12 cellular contexts compared by ENCODE assay signal in the genomic region with DNA sequence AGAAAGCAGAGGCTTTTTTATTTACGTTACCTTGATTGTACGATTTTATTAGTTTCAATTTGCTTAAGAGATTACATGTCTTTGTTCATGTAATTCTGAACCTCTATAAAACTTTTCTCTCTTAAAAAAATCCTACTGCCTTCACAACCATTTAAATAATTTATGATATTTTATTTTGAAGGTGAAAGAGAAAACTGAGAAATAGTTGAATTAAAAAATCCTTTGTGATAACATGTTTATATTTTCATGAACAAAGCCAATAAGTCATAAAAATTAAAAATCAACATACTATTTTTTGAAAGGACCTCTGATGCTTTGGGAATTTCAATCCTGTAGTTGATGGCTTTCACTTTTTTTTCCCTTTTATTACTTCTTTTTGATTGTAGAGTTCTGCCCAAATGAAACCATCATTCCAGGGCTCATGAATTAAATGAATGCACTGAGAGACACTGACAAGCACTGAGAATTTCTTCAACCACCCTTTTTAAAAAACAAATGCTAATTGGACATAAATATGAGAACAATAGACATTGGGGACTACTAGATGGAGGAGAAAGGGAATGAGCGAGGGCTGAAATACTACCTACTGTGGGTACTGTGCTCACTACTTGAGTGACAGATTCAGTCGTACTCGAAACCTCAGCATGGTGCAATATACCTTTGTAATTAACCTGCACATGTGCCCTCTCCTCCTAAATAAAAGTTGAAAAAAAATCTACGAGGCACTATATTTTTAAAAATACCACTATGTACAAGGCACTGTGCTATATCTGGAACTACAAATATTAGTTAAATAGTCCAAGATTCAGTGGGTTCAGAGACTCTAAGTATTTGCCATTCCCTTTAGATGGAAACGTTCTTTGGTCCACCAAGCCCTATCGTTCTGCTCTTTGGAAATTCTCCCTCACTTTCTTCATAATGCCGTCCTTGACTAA. TPM values are rescaled to one million over a fixed set of nuclear protein-coding genes. Genes with fewer than 3 reads are reported as not detected.
DNase-seq lines count a peak whose midpoint lies in the region; ATAC-seq and TF ChIP-seq lines count a peak whose summit lies in the region.
"Had no signal": no experiment of that assay in that cellular context is flagged by ENCODE, and none has a peak within 500 bp of the region (broad histone marks: within the 10 kb centered on the region; RNA-seq: fewer than 3 reads in every experiment).

No MANE protein-coding gene starts in this region.

- peak overlapping the region; percentile 38 for H3K9ac ChIP-seq in DND-41 (ENCODE audit: low read depth, low read length)
- peak overlapping the region; percentile 32; the same call in 1 of the 2 replicates for H3K9ac ChIP-seq in Karpas-422 (ENCODE audit: low read length)

- ATAC-seq in DND-41 (ENCODE audit: insufficient read depth, low read depth) (peak; percentile 54), HG03354 (IDR thresholded peaks at IDR 0.05; ENCODE audit: poor library complexity, severe bottlenecking, unreplicated experiment) (no peak)
- ATAC-seq: right lobe of liver; stimulated activated effector memory CD8-positive, alpha-beta T cell treated with anti-CD3 and anti-CD28 coated beads, Interleukin-12 subunit alpha, Interleukin-12 subunit beta, amount 100 ng/mL, for 72 hours; upper lobe of right lung had no signal

- H3K4me3 ChIP-seq in DND-41 (ENCODE audit: low read depth in 1 of 2, low read length in 2 of 2) (peak overlapping the region in 1 of 2 experiments; percentile 41; a peak in 1 of 4 replicates), Karpas-422 (ENCODE audit: low read length) (peak overlapping the region; percentile 31), PC-9 (no peak overlapping the region; the same call in 1 of the 2 replicates), sigmoid colon (no peak overlapping the region)
- H3K4me3 ChIP-seq: right lobe of liver, upper lobe of right lung had no signal

- peaks cover 81% of the 10 kb centered on the region for H3K4me1 ChIP-seq in DND-41 (ENCODE audit: insufficient read depth, low read length)
- peaks cover 86% of the 10 kb centered on the region for H3K4me1 ChIP-seq in Karpas-422 (ENCODE audit: low read length)
- H3K4me1 ChIP-seq in PC-9 (replicated peaks; ENCODE audit: insufficient read depth) = peaks cover 25% of the 10 kb centered on the region; the same call in 1 of the 2 replicates
- no peaks in the 10 kb centered on the region for H3K4me1 ChIP-seq in sigmoid colon
- H3K4me1 ChIP-seq: right lobe of liver, upper lobe of right lung had no signal

- CTCF ChIA-PET in PC-9 (lab: Charles Lee) = no interaction called here

- TF ChIP-seq POLR2A in sigmoid colon (IDR thresholded peaks at IDR 0.05) = no peak

- no TSS peak for BruUV-seq in PC-9 (replicated peaks; lab: Mats Ljungman, UMichigan)

- peaks cover 29% of the 10 kb centered on the region for H3K36me3 ChIP-seq in DND-41 (ENCODE audit: insufficient read depth, low read length)
- H3K36me3 ChIP-seq in Karpas-422 (ENCODE audit: insufficient read depth, low read length) = peaks cover 43% of the 10 kb centered on the region
- H3K36me3 ChIP-seq in PC-9 (ENCODE audit: low read depth) = peaks cover 21% of the 10 kb centered on the region
- H3K36me3 ChIP-seq in sigmoid colon = no peaks in the 10 kb centered on the region
- H3K36me3 ChIP-seq: right lobe of liver, upper lobe of right lung had no signal

- TF ChIP-seq CTCF in DND-41 (IDR thresholded peaks at IDR 0.05; ENCODE audit: borderline replicate concordance, extremely low read depth, low read length, poor library complexity, severe bottlenecking) (no peak), PC-9 (conservative IDR thresholded peaks at IDR 0.05) (no peak), sigmoid colon (IDR thresholded peaks at IDR 0.05) (no peak)

- TF ChIP-seq EP300 in sigmoid colon (IDR thresholded peaks at IDR 0.05) = no peak

- no peak overlapping the region for H2AFZ ChIP-seq in DND-41 (ENCODE audit: low read depth, low read length)
- no peak overlapping the region for H2AFZ ChIP-seq in Karpas-422 (ENCODE audit: low read length)
- no peak overlapping the region for H2AFZ ChIP-seq in PC-9

- peaks cover 100% of the 10 kb centered on the region for H3K79me2 ChIP-seq in DND-41 (ENCODE audit: insufficient read depth, low read length)
- H3K79me2 ChIP-seq in Karpas-422 (ENCODE audit: low read length) = peaks cover 100% of the 10 kb centered on the region
- peaks cover 100% of the 10 kb centered on the region for H3K79me2 ChIP-seq in PC-9 (ENCODE audit: low read depth)

- peaks cover 4% of the 10 kb centered on the region; the same call in 1 of the 2 replicates for H3F3A ChIP-seq in PC-9 (ENCODE audit: insufficient read depth, low read depth)

- H3K27me3 ChIP-seq in DND-41 (ENCODE audit: insufficient read depth, low read length, poor library complexity) = no peaks in the 10 kb centered on the region
- H3K27me3 ChIP-seq in Karpas-422 (ENCODE audit: low read length) = no peaks in the 10 kb centered on the region
- H3K27me3 ChIP-seq in PC-9 (ENCODE audit: insufficient read depth, low read depth) = no peaks in the 10 kb centered on the region
- H3K27me3 ChIP-seq in sigmoid colon = peaks cover 29 to 100% (median 76%) of the 10 kb centered on the region in 3 donors

- H3K9me2 ChIP-seq in Karpas-422 (replicated peaks; ENCODE audit: insufficient read depth, low read length) (no peaks in the 10 kb centered on the region), PC-9 (ENCODE audit: insufficient read depth) (no peaks in the 10 kb centered on the region)

- DNase-seq in DND-41 (no peak), Karpas-422 (no peak), PC-9 (no peak), glomerular visceral epithelial cell (ENCODE audit: extremely low spot score) (peak; percentile 39), sigmoid colon (no peak), GF-D8 (lab: John Stamatoyannopoulos, UW) (no peak)
- DNase-seq: NCI-H1694 treated with DMSO at 0.1 percent for 48 hours; right lobe of liver; stimulated activated CD4-positive, alpha-beta T cell treated with anti-CD3 and anti-CD28 coated beads, Interleukin-4, amount 100 ng/mL, for 4 hours; upper lobe of right lung had no signal

- intact Hi-C loops in PC-9 (cut with micrococcal nuclease; ENCODE audit: unreplicated experiment) (loop anchor here (10.0 kb wide), 1 partner anchor 466 kb away; no protein-coding TSS in a partner anchor), sigmoid colon (cut with DNase I) (no loop called here)

- 24 to 35% methylated on average over 9 of the region's 9 CpGs for WGBS in sigmoid colon, 2 donors

- no peaks in the 10 kb centered on the region for H3K9me3 ChIP-seq in DND-41 (ENCODE audit: insufficient read depth, low read length, severe bottlenecking)
- no peaks in the 10 kb centered on the region for H3K9me3 ChIP-seq in Karpas-422 (ENCODE audit: low read length)
- H3K9me3 ChIP-seq in PC-9 (ENCODE audit: insufficient read depth, low read depth) = no peaks in the 10 kb centered on the region
- peaks cover 0 to under 1% (median 0%) of the 10 kb centered on the region in 4 donors for H3K9me3 ChIP-seq in sigmoid colon
- H3K9me3 ChIP-seq: right lobe of liver, upper lobe of right lung had no signal

- peak overlapping the region; percentile 74 for H3K4me2 ChIP-seq in DND-41 (ENCODE audit: insufficient read depth, low read length)
- peak overlapping the region; percentile 69 for H3K4me2 ChIP-seq in Karpas-422 (ENCODE audit: low read depth, low read length, poor library complexity, severe bottlenecking)
- H3K4me2 ChIP-seq in PC-9 = peak overlapping the region; percentile 62

- H3K27ac ChIP-seq in DND-41 (ENCODE audit: low read length) (peak overlapping the region; percentile 59), Karpas-422 (ENCODE audit: low read length) (peak overlapping the region; percentile 40; the same call in 1 of the 2 replicates), PC-9 (peak overlapping the region; percentile 23; the same call in 1 of the 2 replicates), sigmoid colon (no peak overlapping the region)
- H3K27ac ChIP-seq: right lobe of liver, upper lobe of right lung had no signal

- H4K20me1 ChIP-seq in DND-41 (ENCODE audit: insufficient read depth, low read length) (peaks cover 13% of the 10 kb centered on the region; the same call in 1 of the 2 replicates), Karpas-422 (ENCODE audit: insufficient read depth, low read depth, low read length) (no peaks in the 10 kb centered on the region), PC-9 (ENCODE audit: insufficient read depth) (no peaks in the 10 kb centered on the region)

- POLR2A ChIA-PET in PC-9 (lab: Charles Lee; ENCODE audit: unreplicated experiment) = interaction anchor here (0.6 kb wide), 1 partner anchor 124 kb away, joined by 5 read pairs; no protein-coding TSS in a partner anchor

RNA-seq across cellular contexts. Expression of a gene that starts 5.9 kb away (rescaled TPM):
- total RNA-seq in Karpas-422 (2014; rRNA removed; shearing (Covaris generic); ENCODE audit: low replicate concordance) = 88.7 and 254 TPM in 2 replicates
- total RNA-seq in PC-9 (2021) (282 and 404 TPM in 2 replicates), sigmoid colon (1 to 10 TPM; 1.4 to 6.1 (median 3.5) TPM)
- polyA plus RNA-seq in sigmoid colon = 1 to 10 TPM; 1.7 to 2.5 (median 2.4) TPM

RNA-seq across cellular contexts. Expression of a gene that starts 6.3 kb away (rescaled TPM):
- 14.5 and 35.3 TPM in 2 replicates for total RNA-seq in Karpas-422 (2014; rRNA removed; shearing (Covaris generic); ENCODE audit: low replicate concordance)
- total RNA-seq in PC-9 (2021) = 11.6 and 12.5 TPM in 2 replicates
- 1 to 10 TPM in 2 of 4 donors, under 1 TPM in 2; 0.49 to 2.0 (median 1.0) TPM for total RNA-seq in sigmoid colon
- 100 to 1,000 TPM in 2 of 3 donors, 10 to 100 TPM in 1; 31.1 to 264 (median 250) TPM for polyA plus RNA-seq in sigmoid colon

RNA-seq across cellular contexts. Expression of a gene that starts 20.8 kb away (rescaled TPM):
- 2.0 and 4.3 TPM in 2 replicates for total RNA-seq in Karpas-422 (2014; rRNA removed; shearing (Covaris generic); ENCODE audit: low replicate concordance)
- total RNA-seq in PC-9 (2021) (33.8 and 40.2 TPM in 2 replicates), sigmoid colon (1 to 10 TPM; 3.0 to 6.1 (median 4.5) TPM)
- polyA plus RNA-seq in sigmoid colon = 100 to 1,000 TPM in 1 of 3 donors, 10 to 100 TPM in 2; 33.7 to 124 (median 84.1) TPM

Comparison
In these comparisons a context has a peak if more than half of its experiments do, and no peak if none do; other contexts are left out.
1. H3K27ac ChIP-seq: peak in DND-41 (single experiment), Karpas-422 (single experiment) and PC-9 (single experiment); none in sigmoid colon (0 of 4).
2. RNA of a gene that starts 5.9 kb away (total RNA-seq): 282 to 404 TPM in PC-9 and 88.7 to 254 TPM in Karpas-422; 1.4 to 6.1 TPM in sigmoid colon; every median in the first group is over 10 times any median in the second.
3. Peak in every context shown above with its lines, with median percentiles within 50 percentile points of each other: H3K4me2 ChIP-seq.